22 cellular contexts compared by ENCODE assay signal in genomic region chr3:38578081-38578475, GRCh38.
A peak's percentile ranks its signal among the peaks of the same experiment; 100 is the strongest.
DNase-seq lines count a peak whose midpoint lies in the region; ATAC-seq, FAIRE-seq and TF ChIP-seq lines count a peak whose summit lies in the region.
"Had no signal": no experiment of that assay in that cellular context is flagged by ENCODE, and none has a peak within 500 bp of the region (broad histone marks: within the 10 kb centered on the region; RNA-seq: fewer than 3 reads in every experiment).

No MANE protein-coding gene starts in this region.

- TF ChIP-seq POLR2A in esophagus muscularis mucosa (IDR thresholded peaks at IDR 0.05; ENCODE audit: low read depth): no peak
- no peak for TF ChIP-seq POLR2A in spleen (IDR thresholded peaks at IDR 0.05)
- TF ChIP-seq POLR2A in GM12891 (IDR thresholded peaks at IDR 0.05; ENCODE audit: low read depth, low read length): no peak

- no peaks in the 10 kb centered on the region for H3K4me1 Mint-ChIP-seq in activated CD8-positive, alpha-beta memory T cell treated with anti-CD3 and anti-CD28 coated beads, Interleukin-2, amount 10 ng/mL, durations not matched to agents 7 days and 5 days
- no peaks in the 10 kb centered on the region for H3K4me1 Mint-ChIP-seq in immature natural killer cell
- H3K4me1 Mint-ChIP-seq: B cell had no signal

- H3K4me3 Mint-ChIP-seq in activated CD8-positive, alpha-beta memory T cell treated with anti-CD3 and anti-CD28 coated beads, Interleukin-2, amount 10 ng/mL, durations not matched to agents 7 days and 5 days: no peak overlapping the region
- H3K4me3 Mint-ChIP-seq in immature natural killer cell: no peak overlapping the region
- H3K4me3 Mint-ChIP-seq: B cell, CD14-positive monocyte had no signal

- H3K4me1 ChIP-seq in esophagus muscularis mucosa (peaks cover 0 to 32% (median 0%) of the 10 kb centered on the region in 4 donors), spleen (no peaks in the 10 kb centered on the region)
- H3K4me1 ChIP-seq: A549 had no signal

- H3K27me3 Mint-ChIP-seq in activated CD8-positive, alpha-beta memory T cell treated with anti-CD3 and anti-CD28 coated beads, Interleukin-2, amount 10 ng/mL, durations not matched to agents 7 days and 5 days: no peaks in the 10 kb centered on the region
- peaks cover 0 to 4% (median 1%) of the 10 kb centered on the region in 3 donors for H3K27me3 Mint-ChIP-seq in immature natural killer cell (ENCODE audit: low read depth in 3 of 3)

- 85% methylated on average over 4 of the region's 4 CpGs for WGBS in esophagus muscularis mucosa
- WGBS in spleen, 5 donors: 77 to 91% (median 88%) methylated on average over 4 of the region's 4 CpGs

- H3K4me3 ChIP-seq in esophagus muscularis mucosa (no peak overlapping the region), spleen (no peak overlapping the region)
- H3K4me3 ChIP-seq: A549 had no signal

- FAIRE-seq in GM12891 (lab: Jason Lieb, UNC): no peak
- FAIRE-seq: A549, H54 had no signal

- no peak overlapping the region for H3K27ac ChIP-seq in esophagus muscularis mucosa (replicated peaks in 1 of 4)
- H3K27ac ChIP-seq in spleen: no peak overlapping the region
- H3K27ac ChIP-seq: A549 had no signal

- H3K36me3 ChIP-seq in esophagus muscularis mucosa (peaks cover 0 to 27% (median 0%) of the 10 kb centered on the region in 4 donors), spleen (peaks cover 0 to 8% (median 0%) of the 10 kb centered on the region in 6 donors)

- TF ChIP-seq CTCF in esophagus muscularis mucosa (IDR thresholded peaks at IDR 0.05): no peak
- no peak for TF ChIP-seq CTCF in spleen (IDR thresholded peaks at IDR 0.05 in 8 of 11, conservative IDR thresholded peaks at IDR 0.05 in 3 of 11)

- H3K27ac Mint-ChIP-seq in activated CD8-positive, alpha-beta memory T cell treated with anti-CD3 and anti-CD28 coated beads, Interleukin-2, amount 10 ng/mL, durations not matched to agents 7 days and 5 days: no peak overlapping the region
- no peak overlapping the region for H3K27ac Mint-ChIP-seq in immature natural killer cell
- H3K27ac Mint-ChIP-seq: B cell, CD14-positive monocyte had no signal

- H3K27me3 ChIP-seq in esophagus muscularis mucosa (no peaks in the 10 kb centered on the region), spleen (replicated peaks in 1 of 7) (peaks cover 0 to 10% (median 0%) of the 10 kb centered on the region in 7 donors)

- CTCF ChIA-PET in activated CD8-positive, alpha-beta memory T cell treated with anti-CD3 and anti-CD28 coated beads, Interleukin-2, amount 10 ng/mL, durations not matched to agents 7 days and 5 days (lab: Charles Lee): no interaction called here

- H3K36me3 Mint-ChIP-seq in activated CD8-positive, alpha-beta memory T cell treated with anti-CD3 and anti-CD28 coated beads, Interleukin-2, amount 10 ng/mL, durations not matched to agents 7 days and 5 days: no peaks in the 10 kb centered on the region
- H3K36me3 Mint-ChIP-seq in immature natural killer cell: no peaks in the 10 kb centered on the region
- H3K36me3 Mint-ChIP-seq: CD14-positive monocyte had no signal

- peak; percentile 13 for DNase-seq in activated CD8-positive, alpha-beta memory T cell treated with anti-CD3 and anti-CD28 coated beads for 24 hours
- DNase-seq in activated CD8-positive, alpha-beta memory T cell treated with anti-CD3 and anti-CD28 coated beads, Interleukin-2, amount 50 U/mL, for 4 hours: no peak
- DNase-seq in activated CD8-positive, alpha-beta memory T cell treated with anti-CD3 and anti-CD28 coated beads, Interleukin-2, amount 10 ng/mL, durations not matched to agents 7 days and 5 days: peak; percentile 27
- DNase-seq in esophagus muscularis mucosa (ENCODE audit: extremely low spot score): peak; percentile 89
- peak; percentile 28 for DNase-seq in spleen
- no peak for DNase-seq in 8988T
- DNase-seq in immature natural killer cell: no peak
- no peak for DNase-seq in GM12891 (ENCODE audit: insufficient read length, low spot score)
- DNase-seq: EL, GF-D8, KBM-7, MM.1S, NCI-H1048, NCI-H1417 treated with DMSO at 0.1 percent for 48 hours, NCI-H187, NCI-H446, NCI-H526, SHP77 had no signal

- H3K9me3 ChIP-seq in esophagus muscularis mucosa (peaks cover 0 to 9% (median 6%) of the 10 kb centered on the region in 4 donors), spleen (peaks cover 0 to 9% (median 2%) of the 10 kb centered on the region in 8 donors)

- ATAC-seq in activated CD8-positive, alpha-beta memory T cell treated with anti-CD3 and anti-CD28 coated beads, Interleukin-2, amount 10 ng/mL, durations not matched to agents 7 days and 5 days: no peak
- ATAC-seq: A549 had no signal

- H3K9me3 Mint-ChIP-seq in activated CD8-positive, alpha-beta memory T cell treated with anti-CD3 and anti-CD28 coated beads, Interleukin-2, amount 10 ng/mL, durations not matched to agents 7 days and 5 days (ENCODE audit: low read depth): no peaks in the 10 kb centered on the region
- no peaks in the 10 kb centered on the region for H3K9me3 Mint-ChIP-seq in immature natural killer cell

- intact Hi-C loops in esophagus muscularis mucosa (cut with DNase I): no loop called here
- intact Hi-C loops in spleen (cut with DNase I; ENCODE audit: low total_unique reads): no loop called here

- no peak for TF ChIP-seq EP300 in esophagus muscularis mucosa (IDR thresholded peaks at IDR 0.05)

TF ChIP-seq in GM12891, 5 proteins besides CTCF, POLR2A, EP300 and RAD21:
- no peak for TF ChIP-seq POU2F2 (IDR thresholded peaks at IDR 0.05; ENCODE audit: low read depth, low read length)

Comparison
In these comparisons a context has a peak if more than half of its experiments do, and no peak if none do; other contexts are left out.
1. DNase-seq: peak in activated CD8-positive, alpha-beta memory T cell treated with anti-CD3 and anti-CD28 coated beads for 24 hours (single experiment), activated CD8-positive, alpha-beta memory T cell treated with anti-CD3 and anti-CD28 coated beads, Interleukin-2, amount 10 ng/mL, durations not matched to agents 7 days and 5 days (single experiment), esophagus muscularis mucosa (single experiment) and spleen (single experiment); none in activated CD8-positive, alpha-beta memory T cell treated with anti-CD3 and anti-CD28 coated beads, Interleukin-2, amount 50 U/mL, for 4 hours (single experiment), 8988T (single experiment), immature natural killer cell (0 of 3) and GM12891 (single experiment).